In the genomic region with DNA sequence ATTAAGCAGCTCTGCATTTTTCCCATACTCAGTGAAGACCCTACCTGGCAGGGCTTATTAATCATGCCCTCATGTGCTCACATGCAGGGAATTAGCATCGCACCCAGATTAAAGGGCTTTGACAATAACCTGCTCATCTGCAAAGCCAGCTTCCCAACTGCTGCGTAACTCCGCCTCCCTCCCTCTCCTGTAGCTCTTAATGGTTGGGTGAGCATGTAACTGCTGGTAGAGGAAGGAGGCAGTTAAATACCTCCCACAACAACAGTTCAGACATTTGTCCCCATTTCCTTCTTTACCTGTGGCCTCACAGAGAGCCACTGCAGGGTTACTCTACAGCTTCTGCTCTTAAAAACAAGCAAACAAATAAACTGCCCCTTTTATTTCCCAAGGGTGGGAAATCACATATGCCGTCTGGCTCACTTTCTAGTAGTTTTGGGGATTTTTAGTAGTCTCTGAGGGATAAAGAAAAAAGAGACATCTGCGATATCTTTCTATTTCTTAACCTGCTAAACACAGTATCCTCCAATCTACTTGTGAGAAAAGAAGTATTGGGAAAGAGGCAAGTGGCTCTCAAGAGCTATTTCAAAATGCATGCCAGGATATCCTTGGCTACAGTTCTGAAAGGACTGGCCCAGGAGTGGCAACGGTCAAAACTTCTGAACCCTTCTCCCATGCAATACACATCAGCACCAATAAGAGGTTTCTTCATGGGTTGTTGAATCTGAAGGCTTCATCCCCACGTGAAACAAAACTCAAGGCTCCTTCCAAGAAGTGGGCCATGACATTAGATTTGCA, we compare ENCODE assay signal across 8 cellular contexts.
DNase-seq lines count a peak whose midpoint lies in the region; ATAC-seq and TF ChIP-seq lines count a peak whose summit lies in the region.

No MANE protein-coding gene starts in this region.

- H3K4me3 ChIP-seq in iPS DF 6.9 (ENCODE audit: low read length) (no peak overlapping the region), right atrium auricular region (no peak overlapping the region), adrenal gland (no peak overlapping the region)

- intact Hi-C loops in left ventricle myocardium superior (cut with micrococcal nuclease) = no loop called here
- intact Hi-C loops in adrenal gland (cut with DNase I) = no loop called here

- H3K4me1 ChIP-seq in iPS DF 6.9 (ENCODE audit: control insufficient read depth, insufficient read depth, low read length) (peaks cover 2% of the 10 kb centered on the region; the same call in 1 of the 2 replicates), right atrium auricular region (no peaks in the 10 kb centered on the region), adrenal gland (replicated peaks in 1 of 2) (no peaks in the 10 kb centered on the region)

- H3K27ac ChIP-seq in iPS DF 6.9 (ENCODE audit: low read length) (no peak overlapping the region), right atrium auricular region (no peak overlapping the region), adrenal gland (no peak overlapping the region)

- TF ChIP-seq POLR2A in adrenal gland (IDR thresholded peaks at IDR 0.05) = no peak

- no CpG with 5 or more reads among the region's 7 CpGs for WGBS in iPS DF 6.9 (ENCODE audit: insufficient coverage, insufficient read length)
- WGBS in adrenal gland, 4 donors = 70 to 79% (median 76%) methylated on average over 7 of the region's 7 CpGs

- no peak for TF ChIP-seq CTCF in right atrium auricular region (IDR thresholded peaks at IDR 0.05)
- no peak for TF ChIP-seq CTCF in adrenal gland (IDR thresholded peaks at IDR 0.05)

- no peaks in the 10 kb centered on the region for H3K9me3 ChIP-seq in iPS DF 6.9 (ENCODE audit: control insufficient read depth, insufficient read depth, low read length)
- no peaks in the 10 kb centered on the region for H3K9me3 ChIP-seq in right atrium auricular region
- H3K9me3 ChIP-seq in adrenal gland (replicated peaks in 1 of 3) = no peaks in the 10 kb centered on the region

- ATAC-seq in GM21447 (IDR thresholded peaks at IDR 0.05; ENCODE audit: unreplicated experiment) = peak; percentile 81
- ATAC-seq in left ventricle myocardium superior = no peak
- no peak for ATAC-seq in HG03097 (IDR thresholded peaks at IDR 0.05; ENCODE audit: low FRiP score, unreplicated experiment)

- H3K36me3 ChIP-seq in iPS DF 6.9 (ENCODE audit: control insufficient read depth, insufficient read depth, low read length) (no peaks in the 10 kb centered on the region), right atrium auricular region (no peaks in the 10 kb centered on the region), adrenal gland (replicated peaks in 1 of 2) (no peaks in the 10 kb centered on the region)

- H3K27me3 ChIP-seq in iPS DF 6.9 (ENCODE audit: control insufficient read depth, insufficient read depth, low read length) (no peaks in the 10 kb centered on the region), right atrium auricular region (no peaks in the 10 kb centered on the region), adrenal gland (no peaks in the 10 kb centered on the region)

- peak; percentile 50 for DNase-seq in ELF-1 (ENCODE audit: low read depth, low spot score)
- peak; percentile 3 for DNase-seq in NCI-H187 treated with DMSO at 0.1 percent for 48 hours (lab: John Stamatoyannopoulos, UW)
- DNase-seq in iPS DF 6.9 (ENCODE audit: low read depth, low spot score) = peak; percentile 41
- no peak for DNase-seq in left ventricle myocardium superior
- DNase-seq in right atrium auricular region (ENCODE audit: low spot score) = no peak
- DNase-seq in adrenal gland = no peak

Comparison
In these comparisons a context has a peak if more than half of its experiments do, and no peak if none do; other contexts are left out.
1. DNase-seq: peak in ELF-1 (single experiment), NCI-H187 treated with DMSO at 0.1 percent for 48 hours (single experiment) and iPS DF 6.9 (single experiment); none in left ventricle myocardium superior (single experiment), right atrium auricular region (single experiment) and adrenal gland (0 of 7).